In genomic region chr5:171600736-171601265, GRCh38 we compare ENCODE assay signal across 12 cellular contexts.
DNase-seq lines count a peak whose midpoint lies in the region; ATAC-seq and TF ChIP-seq lines count a peak whose summit lies in the region.
"Had no signal": no experiment of that assay in that cellular context is flagged by ENCODE, and none has a peak within 500 bp of the region (broad histone marks: within the 10 kb centered on the region; RNA-seq: fewer than 3 reads in every experiment).

No MANE protein-coding gene starts in this region.

- H3K4me2 ChIP-seq in BLaER1 treated with 17β-estradiol and CSF1 and Interleukin-3, amounts not matched to agents 10 nM and 100 nM = peak overlapping the region; percentile 61 to 83 (median 78)

- H3K27me3 Mint-ChIP-seq in activated naive CD8-positive, alpha-beta T cell treated with anti-CD3 and anti-CD28 coated beads for 36 hours = peaks cover 11% of the 10 kb centered on the region
- peaks cover 9% of the 10 kb centered on the region for H3K27me3 Mint-ChIP-seq in neural crest cell (ENCODE audit: low read depth)

- H3K9me3 ChIP-seq in BLaER1 treated with 17β-estradiol and CSF1 and Interleukin-3, amounts not matched to agents 10 nM and 100 nM (replicated peaks in 1 of 11) = peaks cover 0 to 10% (median 0%) of the 10 kb centered on the region in 11 experiments; a peak in 3 of 22 replicates
- H3K9me3 ChIP-seq in Peyer's patch = no peaks in the 10 kb centered on the region

- no peaks in the 10 kb centered on the region for H3K36me3 Mint-ChIP-seq in activated naive CD8-positive, alpha-beta T cell treated with anti-CD3 and anti-CD28 coated beads for 36 hours
- H3K36me3 Mint-ChIP-seq in neural crest cell (ENCODE audit: low read depth) = no peaks in the 10 kb centered on the region

- peaks cover 13% of the 10 kb centered on the region for H3K4me1 Mint-ChIP-seq in activated naive CD8-positive, alpha-beta T cell treated with anti-CD3 and anti-CD28 coated beads for 36 hours
- H3K4me1 Mint-ChIP-seq in neural crest cell = no peaks in the 10 kb centered on the region

- H4K20me1 ChIP-seq in BLaER1 treated with 17β-estradiol and CSF1 and Interleukin-3, amounts not matched to agents 10 nM and 100 nM = no peaks in the 10 kb centered on the region

- H3K9me3 Mint-ChIP-seq in activated naive CD8-positive, alpha-beta T cell treated with anti-CD3 and anti-CD28 coated beads for 36 hours = peaks cover 2% of the 10 kb centered on the region
- H3K9me3 Mint-ChIP-seq in neural crest cell = peaks cover 5% of the 10 kb centered on the region

- H3K4me3 Mint-ChIP-seq in activated naive CD8-positive, alpha-beta T cell treated with anti-CD3 and anti-CD28 coated beads for 36 hours = peak overlapping the region; percentile 54
- H3K4me3 Mint-ChIP-seq in neural crest cell = no peak overlapping the region

- peak overlapping the region in 1 of 10 experiments; percentile 48; a peak in 2 of 20 replicates for H3K4me3 ChIP-seq in BLaER1 treated with 17β-estradiol and CSF1 and Interleukin-3, amounts not matched to agents 10 nM and 100 nM
- H3K4me3 ChIP-seq in HL-60 (replicated peaks; ENCODE audit: insufficient read depth, low read length) = peak overlapping the region; percentile 18
- H3K4me3 ChIP-seq in Peyer's patch = no peak overlapping the region

- H3K27ac Mint-ChIP-seq in activated naive CD8-positive, alpha-beta T cell treated with anti-CD3 and anti-CD28 coated beads for 36 hours = peak overlapping the region; percentile 68
- H3K27ac Mint-ChIP-seq in neural crest cell (ENCODE audit: unreplicated experiment) = peak overlapping the region; percentile 39

- DNase-seq in HL-60 (ENCODE audit: low read depth in 1 of 2, low spot score in 1 of 2) (peak; percentile 40 to 87), neural crest cell (ENCODE audit: low read depth, low spot score) (no peak), putamen (ENCODE audit: low spot score) (no peak), Peyer's patch (no peak), NCI-H2081 (lab: John Stamatoyannopoulos, UW) (no peak)
- no peak for DNase-seq in activated naive CD8-positive, alpha-beta T cell treated with anti-CD3 and anti-CD28 coated beads for 36 hours
- DNase-seq: activated CD4-positive, alpha-beta T cell treated with anti-CD3 and anti-CD28 coated beads for 4 hours; kidney; NCI-H748 treated with DMSO at 0.1 percent for 48 hours had no signal

- peaks cover 14 to 21% (median 17%) of the 10 kb centered on the region in 10 experiments for H3K4me1 ChIP-seq in BLaER1 treated with 17β-estradiol and CSF1 and Interleukin-3, amounts not matched to agents 10 nM and 100 nM
- H3K4me1 ChIP-seq in Peyer's patch = no peaks in the 10 kb centered on the region

- no peak for TF ChIP-seq POLR2A in Peyer's patch (IDR thresholded peaks at IDR 0.05)

- peak overlapping the region in 2 of 11 experiments; percentile 7 to 54; a peak in 2 of 22 replicates for H3K9ac ChIP-seq in BLaER1 treated with 17β-estradiol and CSF1 and Interleukin-3, amounts not matched to agents 10 nM and 100 nM

- peak overlapping the region in 3 of 11 experiments; percentile 21 to 48 (median 25); a peak in 4 of 22 replicates for H3K27ac ChIP-seq in BLaER1 treated with 17β-estradiol and CSF1 and Interleukin-3, amounts not matched to agents 10 nM and 100 nM
- H3K27ac ChIP-seq in HL-60 (replicated peaks) (peak overlapping the region; percentile 82), Peyer's patch (no peak overlapping the region)
- H3K27ac ChIP-seq: C4-2B had no signal

- H3K27me3 ChIP-seq in BLaER1 treated with 17β-estradiol and CSF1 and Interleukin-3, amounts not matched to agents 10 nM and 100 nM = no peaks in the 10 kb centered on the region
- H3K27me3 ChIP-seq in HL-60 (ENCODE audit: insufficient read depth, poor library complexity, severe bottlenecking) (no peaks in the 10 kb centered on the region), Peyer's patch (no peaks in the 10 kb centered on the region)

- TF ChIP-seq CTCF in HL-60 (IDR thresholded peaks at IDR 0.05; ENCODE audit: insufficient read depth, low read length) (no peak), neural crest cell (conservative IDR thresholded peaks at IDR 0.05) (no peak), Peyer's patch (IDR thresholded peaks at IDR 0.05) (no peak)

- ATAC-seq in HG02571 (IDR thresholded peaks at IDR 0.05; ENCODE audit: unreplicated experiment) = no peak

- no peaks in the 10 kb centered on the region for H3K36me3 ChIP-seq in BLaER1 treated with 17β-estradiol and CSF1 and Interleukin-3, amounts not matched to agents 10 nM and 100 nM
- no peaks in the 10 kb centered on the region for H3K36me3 ChIP-seq in Peyer's patch

Comparison
In these comparisons a context has a peak if more than half of its experiments do, and no peak if none do; other contexts are left out.
1. DNase-seq: peak in HL-60 (2 of 2); none in activated naive CD8-positive, alpha-beta T cell treated with anti-CD3 and anti-CD28 coated beads for 36 hours (single experiment), neural crest cell (single experiment), putamen (single experiment), Peyer's patch (0 of 3) and NCI-H2081 (0 of 2).